15 cellular contexts compared by ENCODE assay signal in the genomic region with DNA sequence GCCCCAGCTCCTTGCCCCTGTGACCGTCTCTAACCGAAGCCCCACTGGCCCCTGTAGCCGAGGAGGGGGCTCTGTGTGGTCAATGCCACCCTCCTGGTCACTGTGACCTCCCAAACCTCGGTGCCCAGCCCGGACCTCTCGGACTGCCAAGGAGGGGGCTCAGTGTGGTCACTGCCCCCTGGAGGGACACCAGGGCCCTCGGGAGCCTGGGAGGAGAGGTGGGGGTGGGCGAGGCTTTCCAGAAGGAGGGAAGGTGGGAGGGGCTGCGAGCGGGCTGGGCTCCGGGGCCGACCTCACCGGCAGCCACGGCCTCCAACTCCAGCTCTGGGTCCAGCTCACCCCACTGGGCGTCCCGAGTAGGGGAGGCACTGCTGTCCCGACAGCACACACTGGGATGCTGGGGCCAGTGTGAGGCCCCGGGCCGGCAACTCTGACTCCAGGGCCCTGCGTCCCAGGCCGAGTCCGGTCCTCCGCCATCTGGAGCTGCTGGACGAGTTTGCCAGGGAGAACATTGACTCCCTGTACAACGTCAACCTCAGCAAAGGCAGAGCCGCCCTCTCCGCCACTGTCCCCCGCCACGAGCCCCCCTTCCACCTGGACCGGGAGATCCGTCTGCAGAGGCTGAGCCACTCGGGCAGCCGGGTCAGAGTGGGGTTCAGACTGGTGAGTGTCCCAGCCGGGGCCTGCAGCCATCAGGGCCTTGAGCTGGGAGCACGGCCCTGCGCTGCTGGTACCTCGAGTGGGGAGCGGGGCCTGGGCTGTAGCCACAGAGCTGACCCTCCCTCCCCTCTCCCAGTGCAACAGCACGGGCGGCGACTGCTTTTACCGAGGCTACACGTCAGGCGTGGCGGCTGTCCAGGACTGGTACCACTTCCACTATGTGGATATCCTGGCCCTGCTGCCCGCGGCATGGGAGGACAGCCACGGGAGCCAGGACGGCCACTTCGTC. TPM values are rescaled to one million over a fixed set of nuclear protein-coding genes. Genes with fewer than 3 reads are reported as not detected.
DNase-seq lines count a peak whose midpoint lies in the region; ATAC-seq and TF ChIP-seq lines count a peak whose summit lies in the region.
"Had no signal": no experiment of that assay in that cellular context is flagged by ENCODE, and none has a peak within 500 bp of the region (broad histone marks: within the 10 kb centered on the region; RNA-seq: fewer than 3 reads in every experiment).

No MANE protein-coding gene starts in this region.

- no peaks in the 10 kb centered on the region for H3K4me1 Mint-ChIP-seq in WTC11
- H3K4me1 Mint-ChIP-seq: CD4-positive, CD25-positive, alpha-beta regulatory T cell had no signal

- no peaks in the 10 kb centered on the region for H3K9me3 Mint-ChIP-seq in WTC11

- CTCF ChIA-PET in WTC11 (lab: Charles Lee) = interaction anchor here (1.8 kb wide), 1 partner anchor 40 kb away, joined by 8 read pairs; the partner anchor contains the start of gene C1QTNF12

- no peaks in the 10 kb centered on the region for H3K27me3 ChIP-seq in H7 (ENCODE audit: control insufficient read depth, insufficient read depth, low read length)
- peaks cover 29% of the 10 kb centered on the region for H3K27me3 ChIP-seq in lower lobe of right lung (ENCODE audit: low read depth)

- peaks cover 4% of the 10 kb centered on the region for H3K4me1 ChIP-seq in lower lobe of right lung

- no peak overlapping the region for H3K27ac Mint-ChIP-seq in WTC11

- DNase-seq in H7 (peak; percentile 74), WTC11 (ENCODE audit: low spot score) (peak; percentile 13), lower lobe of right lung (peak; percentile 43), DMS79 treated with DMSO at 0.1 percent for 48 hours (lab: John Stamatoyannopoulos, UW) (no peak)
- DNase-seq: ACHN; AML-193; CD4-positive, CD25-positive, alpha-beta regulatory T cell; NCI-H1105 treated with DMSO at 0.1 percent for 48 hours; NCI-H187; NCI-H446; NCI-H69; OCI-M1; SIG-M5 had no signal

- POLR2A ChIA-PET in WTC11 (lab: Charles Lee) = no interaction called here

- no peaks in the 10 kb centered on the region for H3K36me3 ChIP-seq in H7 (replicated peaks; ENCODE audit: control insufficient read depth, insufficient read depth, low read length)
- no peaks in the 10 kb centered on the region for H3K36me3 ChIP-seq in lower lobe of right lung

- no peak for TF ChIP-seq CTCF in WTC11 (IDR thresholded peaks at IDR 0.05)
- no peak for TF ChIP-seq CTCF in lower lobe of right lung (IDR thresholded peaks at IDR 0.05)

- H3K4me3 Mint-ChIP-seq in WTC11 = no peak overlapping the region

- no peaks in the 10 kb centered on the region for H3K9me3 ChIP-seq in lower lobe of right lung

- H3K36me3 Mint-ChIP-seq in WTC11 = no peaks in the 10 kb centered on the region
- H3K36me3 Mint-ChIP-seq: CD4-positive, CD25-positive, alpha-beta regulatory T cell had no signal

- H3K4me3 ChIP-seq in H7 (ENCODE audit: insufficient read depth, low read depth, low read length) (no peak overlapping the region), lower lobe of right lung (no peak overlapping the region)

- no peak overlapping the region for H3K27ac ChIP-seq in lower lobe of right lung

- ATAC-seq in WTC11 (no peak), lower lobe of right lung (no peak), HG03175 (IDR thresholded peaks at IDR 0.05; ENCODE audit: unreplicated experiment) (no peak), GM19455 (IDR thresholded peaks at IDR 0.05; ENCODE audit: unreplicated experiment) (no peak)

- intact Hi-C loops in lower lobe of right lung (cut with DNase I) = no loop called here

- no peaks in the 10 kb centered on the region for H3K27me3 Mint-ChIP-seq in WTC11 (ENCODE audit: low read depth)
- H3K27me3 Mint-ChIP-seq: CD4-positive, CD25-positive, alpha-beta regulatory T cell had no signal

TF ChIP-seq in WTC11, 78 proteins besides CTCF, POLR2A, EP300 and RAD21 (continues in another document):
- TF ChIP-seq PREB (CRISPR knock-in tag; IDR thresholded peaks at IDR 0.05; ENCODE audit: borderline replicate concordance) = no peak
- no peak for TF ChIP-seq ZNF263 (CRISPR knock-in tag; IDR thresholded peaks at IDR 0.05; ENCODE audit: low read depth)
- TF ChIP-seq PRDM15 (CRISPR knock-in tag; IDR thresholded peaks at IDR 0.05) = no peak
- TF ChIP-seq ZNF121 (CRISPR knock-in tag; IDR thresholded peaks at IDR 0.05) = no peak
- TF ChIP-seq, protein P1, sequence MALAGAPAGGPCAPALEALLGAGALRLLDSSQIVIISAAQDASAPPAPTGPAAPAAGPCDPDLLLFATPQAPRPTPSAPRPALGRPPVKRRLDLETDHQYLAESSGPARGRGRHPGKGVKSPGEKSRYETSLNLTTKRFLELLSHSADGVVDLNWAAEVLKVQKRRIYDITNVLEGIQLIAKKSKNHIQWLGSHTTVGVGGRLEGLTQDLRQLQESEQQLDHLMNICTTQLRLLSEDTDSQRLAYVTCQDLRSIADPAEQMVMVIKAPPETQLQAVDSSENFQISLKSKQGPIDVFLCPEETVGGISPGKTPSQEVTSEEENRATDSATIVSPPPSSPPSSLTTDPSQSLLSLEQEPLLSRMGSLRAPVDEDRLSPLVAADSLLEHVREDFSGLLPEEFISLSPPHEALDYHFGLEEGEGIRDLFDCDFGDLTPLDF (CRISPR knock-in tag; IDR thresholded peaks at IDR 0.05) = no peak
- TF ChIP-seq, protein P2, sequence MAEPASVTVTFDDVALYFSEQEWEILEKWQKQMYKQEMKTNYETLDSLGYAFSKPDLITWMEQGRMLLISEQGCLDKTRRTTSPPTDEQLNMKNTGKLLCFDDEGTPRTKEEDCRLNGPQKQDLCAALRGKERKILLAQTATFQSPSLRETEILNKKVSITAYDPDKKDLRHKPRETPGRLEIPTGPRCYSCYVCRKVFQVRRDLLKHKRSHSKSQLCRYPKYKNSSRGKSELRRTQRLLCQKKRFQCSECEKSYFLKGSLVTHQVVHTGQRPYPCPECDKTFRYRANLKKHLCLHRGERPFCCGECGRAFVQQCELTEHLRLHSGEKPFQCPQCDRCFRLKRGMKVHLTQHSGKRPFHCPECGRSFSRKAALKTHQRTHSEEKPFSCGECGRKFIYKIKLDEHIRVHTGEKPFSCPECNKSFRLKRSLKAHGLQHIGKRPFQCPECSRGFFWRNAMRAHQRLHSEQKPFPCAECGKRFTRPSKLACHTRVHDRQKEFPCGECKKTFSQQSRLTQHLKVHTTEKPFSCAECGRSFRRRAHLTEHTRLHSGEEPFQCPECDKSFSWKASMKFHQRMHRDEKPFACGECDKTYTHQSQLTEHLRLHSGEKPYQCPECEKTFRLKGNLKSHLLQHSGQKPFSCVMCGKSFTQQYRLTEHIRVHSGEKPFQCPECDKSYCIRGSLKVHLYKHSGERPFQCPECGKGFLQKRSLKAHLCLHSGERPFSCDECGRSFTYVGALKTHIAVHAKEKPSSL (CRISPR knock-in tag; conservative IDR thresholded peaks at IDR 0.05) = no peak

RNA-seq across cellular contexts. Expression of gene SCNN1D, which starts 6.4 kb away (rescaled TPM):
- total RNA-seq in H7 (2014; rRNA removed; shearing (Covaris generic)) = 4.0 and 10.2 TPM in 2 replicates
- total RNA-seq in WTC11 (2021) (4.7 to 8.5 TPM (median 6.4 TPM) in 3 replicates), lower lobe of right lung (4.3 TPM)

RNA-seq across cellular contexts. Expression of gene UBE2J2, which starts 12.9 kb away (rescaled TPM):
- total RNA-seq in H7 (2014; rRNA removed; shearing (Covaris generic)) = 81.8 and 105 TPM in 2 replicates
- total RNA-seq in WTC11 (2021) (62.6 to 72.2 TPM (median 65.6 TPM) in 3 replicates), lower lobe of right lung (49.9 TPM)

RNA-seq across cellular contexts. Expression of gene ACAP3, which starts 21.1 kb away (rescaled TPM):
- total RNA-seq in H7 (2014; rRNA removed; shearing (Covaris generic)) = 55.7 and 55.9 TPM in 2 replicates
- 25.1 to 42.2 TPM (median 30.7 TPM) in 3 replicates for total RNA-seq in WTC11 (2021)
- 50.6 TPM for total RNA-seq in lower lobe of right lung

RNA-seq across cellular contexts. Expression of gene PUSL1, which starts 21.8 kb away (rescaled TPM):
- 93.5 and 98.6 TPM in 2 replicates for total RNA-seq in H7 (2014; rRNA removed; shearing (Covaris generic))
- 42.5 to 51.5 TPM (median 43.6 TPM) in 3 replicates for total RNA-seq in WTC11 (2021)
- 16.2 TPM for total RNA-seq in lower lobe of right lung

RNA-seq across cellular contexts. Expression of gene INTS11, which starts 37.9 kb away (rescaled TPM):
- total RNA-seq in H7 (2014; rRNA removed; shearing (Covaris generic)) = 169 and 189 TPM in 2 replicates
- total RNA-seq in WTC11 (2021) (144 to 170 TPM (median 160 TPM) in 3 replicates), lower lobe of right lung (88.9 TPM)
